Comparison of ENCODE assay signal across 8 cellular contexts in the genomic region with DNA sequence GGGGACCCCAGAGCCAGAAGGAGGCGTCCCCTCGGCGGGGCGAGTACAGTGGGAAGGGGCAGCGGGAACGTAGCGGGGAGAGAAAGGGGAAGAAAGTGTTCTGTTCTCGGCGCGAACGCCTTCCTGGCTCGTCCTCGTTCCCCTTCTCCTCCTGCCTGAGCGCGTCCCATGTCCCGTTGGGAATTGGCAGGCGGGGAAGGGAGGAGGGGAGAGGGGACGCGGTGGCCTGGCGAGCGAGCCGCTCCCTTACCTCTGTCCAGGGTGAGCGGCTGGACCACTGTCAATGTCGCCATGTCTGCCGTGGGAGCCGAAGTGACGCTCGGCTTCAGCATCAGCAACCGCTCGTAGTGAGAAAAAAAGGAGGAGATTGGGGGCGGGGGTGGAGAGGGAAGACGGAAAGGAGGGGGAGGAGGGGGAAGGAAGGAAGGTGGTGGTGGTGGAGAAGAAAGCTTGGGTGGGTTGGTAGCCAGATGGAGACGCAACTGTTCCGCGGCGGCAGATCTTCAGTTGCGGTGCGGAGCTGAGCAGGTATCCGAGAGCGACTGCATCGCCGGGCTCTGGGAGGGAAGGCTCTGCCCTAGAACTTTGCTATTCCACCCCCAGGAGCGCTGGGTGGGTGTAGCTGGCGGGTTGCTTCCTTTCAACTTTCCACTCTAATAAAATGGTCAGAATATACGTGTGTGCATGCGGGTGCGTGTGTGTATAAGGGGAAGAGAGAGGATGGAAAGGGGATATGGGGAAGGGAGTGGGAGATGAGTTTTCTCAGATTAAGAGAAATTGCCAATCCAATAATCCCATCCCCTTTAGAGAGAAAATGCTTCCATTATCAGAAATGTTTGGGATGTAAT. TPM values are rescaled to one million over a fixed set of nuclear protein-coding genes. Genes with fewer than 3 reads are reported as not detected.
DNase-seq lines count a peak whose midpoint lies in the region; ATAC-seq and TF ChIP-seq lines count a peak whose summit lies in the region.

Gene LIN7A, minus strand, starts transcription at position 544 of the 848 bp plus-strand sequence. Its CDS starts 212 bp downstream, at position 332.

- H3K27me3 Mint-ChIP-seq in stimulated activated memory B cell treated with anti-CD40 and anti-IgM and Interleukin-4, amounts not matched to agents 10 μg/mL and 1 μg/mL and 100 μg/mL, for 72 hours = peaks cover 23% of the 10 kb centered on the region

- H3K36me3 Mint-ChIP-seq in stimulated activated memory B cell treated with anti-CD40 and anti-IgM and Interleukin-4, amounts not matched to agents 10 μg/mL and 1 μg/mL and 100 μg/mL, for 72 hours = no peaks in the 10 kb centered on the region

- H3K9ac ChIP-seq in BLaER1 = peak within 1 kb of the TSS; percentile 45; the same call in 1 of the 2 replicates
- H3K9ac ChIP-seq in SK-N-SH = no peak within 1 kb of the TSS

- TF ChIP-seq RAD21 in SK-N-SH (IDR thresholded peaks at IDR 0.05; ENCODE audit: low read length) = no peak

- no peaks in the 10 kb centered on the region for H3F3A ChIP-seq in SK-N-SH (replicated peaks; ENCODE audit: insufficient read depth)

- H3K36me3 ChIP-seq in BLaER1 (no peaks in the 10 kb centered on the region), SK-N-SH (replicated peaks in 1 of 2; ENCODE audit: control insufficient read depth in 1 of 2, insufficient read depth in 2 of 2, low read length in 1 of 2) (no peaks in the 10 kb centered on the region), neutrophil (no peaks in the 10 kb centered on the region)

- ATAC-seq in GM19372 (IDR thresholded peaks at IDR 0.05; ENCODE audit: low read depth, unreplicated experiment) (peak; percentile 0), HG03460 (IDR thresholded peaks at IDR 0.05; ENCODE audit: unreplicated experiment) (peak; percentile 18)
- no peak for ATAC-seq in stimulated activated memory B cell treated with anti-CD40 and anti-IgM and Interleukin-4, amounts not matched to agents 10 μg/mL and 1 μg/mL and 100 μg/mL, for 72 hours

- 4% methylated on average over 46 of the region's 47 CpGs for WGBS in SK-N-SH (ENCODE audit: low lambda C conversion rate)

- CTCF ChIA-PET in SK-N-SH (lab: Yijun Ruan, JAX) = interaction anchor here (0.9 kb wide), 1 partner anchor 21 kb away, joined by 4 read pairs; no protein-coding TSS in a partner anchor

- H3K9me2 ChIP-seq in SK-N-SH = no peaks in the 10 kb centered on the region

- no peak within 1 kb of the TSS for H3K27ac Mint-ChIP-seq in stimulated activated memory B cell treated with anti-CD40 and anti-IgM and Interleukin-4, amounts not matched to agents 10 μg/mL and 1 μg/mL and 100 μg/mL, for 72 hours

- H3K4me1 ChIP-seq in BLaER1 (peaks cover 8% of the 10 kb centered on the region; the same call in 1 of the 2 replicates), SK-N-SH (ENCODE audit: control insufficient read depth in 1 of 2, insufficient read depth in 2 of 2, low read depth in 1 of 2, low read length in 1 of 2) (no peaks in the 10 kb centered on the region; a peak in 1 of 4 replicates), neutrophil (ENCODE audit: control insufficient read depth in 1 of 2, insufficient read depth in 1 of 2, low read depth in 1 of 2, low read length in 1 of 2) (peaks cover 73% of the 10 kb centered on the region in 2 experiments)

- no peaks in the 10 kb centered on the region; the same call in 1 of the 2 replicates for H3K79me2 ChIP-seq in SK-N-SH (ENCODE audit: insufficient read depth)

- no peak for TF ChIP-seq EP300 in SK-N-SH (IDR thresholded peaks at IDR 0.05; ENCODE audit: borderline replicate concordance in 1 of 2, low read depth in 1 of 2, low read length in 1 of 2)

- peak; percentile 33 for DNase-seq in SK-N-SH
- DNase-seq in glomerular visceral epithelial cell (ENCODE audit: extremely low spot score) = peak; percentile 30
- DNase-seq in OCI-M1 (lab: John Stamatoyannopoulos, UW) = no peak

- H2AFZ ChIP-seq in SK-N-SH (ENCODE audit: low read depth) = peak within 1 kb of the TSS; percentile 41; the same call in 1 of the 2 replicates

- H3K4me3 Mint-ChIP-seq in stimulated activated memory B cell treated with anti-CD40 and anti-IgM and Interleukin-4, amounts not matched to agents 10 μg/mL and 1 μg/mL and 100 μg/mL, for 72 hours = no peak within 1 kb of the TSS

- peaks cover 49% of the 10 kb centered on the region for H3K27me3 ChIP-seq in BLaER1
- H3K27me3 ChIP-seq in SK-N-SH (ENCODE audit: insufficient read depth) = peaks cover 52% of the 10 kb centered on the region
- H3K27me3 ChIP-seq in neutrophil = no peaks in the 10 kb centered on the region

- H3K4me3 ChIP-seq in BLaER1 (peak within 1 kb of the TSS; percentile 72), SK-N-SH (ENCODE audit: low read depth in 2 of 2, low read length in 1 of 2) (peak within 1 kb of the TSS; percentile 26 to 52), neutrophil (ENCODE audit: low read depth in 1 of 2, low read length in 1 of 2) (peak within 1 kb of the TSS; percentile 77 to 80)

- TF ChIP-seq CTCF in SK-N-SH (IDR thresholded peaks at IDR 0.05) (no peak), neutrophil (IDR thresholded peaks at IDR 0.05) (no peak)

- POLR2A ChIA-PET in SK-N-SH (lab: Yijun Ruan, JAX) = no interaction called here

- no peaks in the 10 kb centered on the region for H3K9me3 ChIP-seq in BLaER1
- H3K9me3 ChIP-seq in SK-N-SH = no peaks in the 10 kb centered on the region
- H3K9me3 ChIP-seq in neutrophil = no peaks in the 10 kb centered on the region

- no peaks in the 10 kb centered on the region for H3K4me1 Mint-ChIP-seq in stimulated activated memory B cell treated with anti-CD40 and anti-IgM and Interleukin-4, amounts not matched to agents 10 μg/mL and 1 μg/mL and 100 μg/mL, for 72 hours

- H3K27ac ChIP-seq in BLaER1 (no peak within 1 kb of the TSS), SK-N-SH (ENCODE audit: low read depth in 2 of 2, low read length in 1 of 2) (no peak within 1 kb of the TSS), neutrophil (peak within 1 kb of the TSS; percentile 94)

- H4K20me1 ChIP-seq in BLaER1 = no peaks in the 10 kb centered on the region
- no peaks in the 10 kb centered on the region for H4K20me1 ChIP-seq in SK-N-SH (ENCODE audit: insufficient read depth)

- H3K9me3 Mint-ChIP-seq in stimulated activated memory B cell treated with anti-CD40 and anti-IgM and Interleukin-4, amounts not matched to agents 10 μg/mL and 1 μg/mL and 100 μg/mL, for 72 hours = no peaks in the 10 kb centered on the region

- H3K4me2 ChIP-seq in BLaER1 (peak within 1 kb of the TSS; percentile 97), SK-N-SH (peak within 1 kb of the TSS; percentile 83)

TF ChIP-seq in SK-N-SH, 30 proteins besides CTCF, POLR2A, EP300 and RAD21 (continues in another document):
- TF ChIP-seq, protein P1, sequence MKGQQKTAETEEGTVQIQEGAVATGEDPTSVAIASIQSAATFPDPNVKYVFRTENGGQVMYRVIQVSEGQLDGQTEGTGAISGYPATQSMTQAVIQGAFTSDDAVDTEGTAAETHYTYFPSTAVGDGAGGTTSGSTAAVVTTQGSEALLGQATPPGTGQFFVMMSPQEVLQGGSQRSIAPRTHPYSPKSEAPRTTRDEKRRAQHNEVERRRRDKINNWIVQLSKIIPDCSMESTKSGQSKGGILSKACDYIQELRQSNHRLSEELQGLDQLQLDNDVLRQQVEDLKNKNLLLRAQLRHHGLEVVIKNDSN (IDR thresholded peaks at IDR 0.05; ENCODE audit: borderline replicate concordance, low read depth) = no peak
- no peak for TF ChIP-seq NFIC (IDR thresholded peaks at IDR 0.05; ENCODE audit: borderline replicate concordance)
- TF ChIP-seq GATA2 (CRISPR knock-in tag; IDR thresholded peaks at IDR 0.05) = no peak
- no peak for TF ChIP-seq FOSL2 (IDR thresholded peaks at IDR 0.05; ENCODE audit: borderline replicate concordance, low read depth)
- no peak for TF ChIP-seq ZBTB33 (IDR thresholded peaks at IDR 0.05; ENCODE audit: borderline replicate concordance, low read depth)
- TF ChIP-seq TCF12 (IDR thresholded peaks at IDR 0.05) = no peak
- TF ChIP-seq EZH2phosphoT487 (IDR thresholded peaks at IDR 0.05; ENCODE audit: borderline replicate concordance, low read depth) = no peak
- TF ChIP-seq USF2 (IDR thresholded peaks at IDR 0.05; ENCODE audit: borderline replicate concordance, low read depth, low read length) = no peak
- no peak for TF ChIP-seq FOXJ3 (CRISPR knock-in tag; IDR thresholded peaks at IDR 0.05)
- TF ChIP-seq SMC3 (IDR thresholded peaks at IDR 0.05; ENCODE audit: low read depth, low read length) = no peak

RNA-seq across cellular contexts. Expression of gene LIN7A, which starts in this region (rescaled TPM):
- polyA plus RNA-seq in SK-N-SH (2012; rRNA removed) = not detected in 2 replicates
- not detected in 2 replicates for polyA plus RNA-seq in SK-N-SH (2012; cell fraction: cytosol; rRNA removed)
- not detected in 2 replicates for polyA plus RNA-seq in SK-N-SH (2012; cell fraction: nucleus; rRNA removed)

Comparison
In these comparisons a context has a peak if more than half of its experiments do, and no peak if none do; other contexts are left out.
1. Peak in DNase-seq, H3K4me3 ChIP-seq and H3K4me2 ChIP-seq in SK-N-SH; RNA of the gene not detected or under 1 TPM.